17 cellular contexts compared by ENCODE assay signal in the genomic region with DNA sequence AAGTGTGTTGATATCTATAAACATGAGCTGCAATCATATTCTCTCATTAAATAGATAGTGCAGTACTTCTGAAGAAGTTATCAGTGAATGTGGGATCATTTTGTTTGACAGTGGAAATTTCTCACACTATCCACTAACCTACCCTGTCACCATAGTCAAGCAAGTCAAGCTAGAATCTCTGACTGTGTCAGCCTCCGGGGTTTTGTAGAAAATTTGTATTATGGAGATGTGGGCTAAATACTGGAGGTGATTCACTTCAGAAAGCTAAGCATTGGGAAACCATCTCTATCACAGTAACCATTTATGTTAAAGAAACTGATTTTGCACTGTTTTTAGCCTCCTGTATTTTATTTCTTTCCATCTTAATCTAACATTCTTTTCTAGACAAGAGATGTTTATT.
A peak's percentile ranks its signal among the peaks of the same experiment; 100 is the strongest.
DNase-seq lines count a peak whose midpoint lies in the region; ATAC-seq, FAIRE-seq and TF ChIP-seq lines count a peak whose summit lies in the region.
"Had no signal": no experiment of that assay in that cellular context is flagged by ENCODE, and none has a peak within 500 bp of the region (broad histone marks: within the 10 kb centered on the region; RNA-seq: fewer than 3 reads in every experiment).

No MANE protein-coding gene starts in this region.

- DNase-seq in DMS79 treated with DMSO at 0.1 percent for 48 hours (lab: John Stamatoyannopoulos, UW) (peak; percentile 51), DMS79 (lab: John Stamatoyannopoulos, UW) (no peak), astrocyte (ENCODE audit: low read depth) (peak; percentile 38), fibroblast of lung (ENCODE audit: low read depth in 2 of 2) (peak in 1 of 2 donors; percentile 41), left lung (no peak), NCI-H69 (lab: John Stamatoyannopoulos, UW) (no peak)
- DNase-seq in activated T-cell treated with anti-CD3 and anti-CD28 coated beads, Interleukin-2, amount 50 U/mL, for 72 hours: no peak
- DNase-seq: 8988T; CD4-positive, alpha-beta memory T cell; DND-41; EL had no signal

- intact Hi-C loops in left lung (cut with DNase I): no loop called here

- ATAC-seq in left lung: no peak
- ATAC-seq in stimulated activated memory B cell treated with anti-CD40 and anti-IgM and Interleukin-4, amounts not matched to agents 10 μg/mL and 1 μg/mL and 100 μg/mL, for 72 hours: no peak
- no peak for ATAC-seq in activated T-cell treated with anti-CD3 and anti-CD28 coated beads, Interleukin-2, amount 50 U/mL, for 72 hours (replicated peaks in 1 of 2)
- ATAC-seq: GM12878, HepG2 had no signal

- H3K9ac ChIP-seq in astrocyte (ENCODE audit: low read length) (no peak overlapping the region), fibroblast of lung (ENCODE audit: insufficient read depth, low read length) (no peak overlapping the region)
- H3K9ac ChIP-seq: BLaER1 had no signal

- H3K4me3 ChIP-seq in astrocyte (ENCODE audit: insufficient read depth, low read depth, low read length): no peak overlapping the region
- H3K4me3 ChIP-seq in fibroblast of lung (replicated peaks in 1 of 4; ENCODE audit: control extremely low read depth in 1 of 4, insufficient read depth in 1 of 4, low read depth in 3 of 4, low read length in 4 of 4): no peak overlapping the region
- H3K4me3 ChIP-seq in left lung: no peak overlapping the region
- H3K4me3 ChIP-seq: BLaER1, GM12878, HAP-1 had no signal

- H3K27ac Mint-ChIP-seq in astrocyte (ENCODE audit: unreplicated experiment): no peak overlapping the region
- no peak overlapping the region for H3K27ac Mint-ChIP-seq in stimulated activated memory B cell treated with anti-CD40 and anti-IgM and Interleukin-4, amounts not matched to agents 10 μg/mL and 1 μg/mL and 100 μg/mL, for 72 hours
- no peak overlapping the region for H3K27ac Mint-ChIP-seq in activated T-cell treated with anti-CD3 and anti-CD28 coated beads, Interleukin-2, amount 50 U/mL, for 72 hours
- H3K27ac Mint-ChIP-seq: CD4-positive, alpha-beta memory T cell had no signal

- no peaks in the 10 kb centered on the region for H3K79me2 ChIP-seq in astrocyte (ENCODE audit: insufficient read depth, low read length)
- H3K79me2 ChIP-seq in fibroblast of lung (ENCODE audit: control insufficient read depth, insufficient read depth, low read length): no peaks in the 10 kb centered on the region

- no peak for FAIRE-seq in astrocyte (lab: Jason Lieb, UNC)
- FAIRE-seq: GM12878, HepG2 had no signal

- H3K27ac ChIP-seq in astrocyte (ENCODE audit: low read depth, low read length) (no peak overlapping the region), fibroblast of lung (ENCODE audit: insufficient read depth, low read length) (no peak overlapping the region), left lung (no peak overlapping the region)
- H3K27ac ChIP-seq: BLaER1 had no signal

- H2AFZ ChIP-seq in astrocyte (ENCODE audit: low read depth, low read length) (no peak overlapping the region), fibroblast of lung (ENCODE audit: low read length) (peak overlapping the region; percentile 14)

- TF ChIP-seq CTCF in astrocyte (IDR thresholded peaks at IDR 0.05; ENCODE audit: insufficient read depth, low read depth, low read length) (no peak), fibroblast of lung (conservative IDR thresholded peaks at IDR 0.05 in 1 of 2, IDR thresholded peaks at IDR 0.05 in 1 of 2; ENCODE audit: low read depth in 1 of 2, low read length in 2 of 2) (no peak), left lung (IDR thresholded peaks at IDR 0.05) (no peak)

- H3K4me1 ChIP-seq in astrocyte (ENCODE audit: insufficient read depth, low read length) (no peaks in the 10 kb centered on the region), fibroblast of lung (ENCODE audit: control insufficient read depth, extremely low read depth, insufficient read depth, low read length) (no peaks in the 10 kb centered on the region), left lung (no peaks in the 10 kb centered on the region)
- H3K4me1 ChIP-seq: BLaER1 had no signal

- H3K4me1 Mint-ChIP-seq in astrocyte (ENCODE audit: low read depth, unreplicated experiment): peaks cover 3% of the 10 kb centered on the region
- peaks cover 7% of the 10 kb centered on the region for H3K4me1 Mint-ChIP-seq in stimulated activated memory B cell treated with anti-CD40 and anti-IgM and Interleukin-4, amounts not matched to agents 10 μg/mL and 1 μg/mL and 100 μg/mL, for 72 hours
- no peaks in the 10 kb centered on the region for H3K4me1 Mint-ChIP-seq in activated T-cell treated with anti-CD3 and anti-CD28 coated beads, Interleukin-2, amount 50 U/mL, for 72 hours (ENCODE audit: low read depth)
- H3K4me1 Mint-ChIP-seq: CD14-positive monocyte; CD4-positive, alpha-beta memory T cell had no signal

- H3K4me2 ChIP-seq in astrocyte (ENCODE audit: low read length) (no peak overlapping the region), fibroblast of lung (ENCODE audit: extremely low read depth, insufficient read depth, low read length) (no peak overlapping the region)
- H3K4me2 ChIP-seq: BLaER1 had no signal

- peaks cover 7% of the 10 kb centered on the region for H3K9me3 Mint-ChIP-seq in astrocyte (ENCODE audit: unreplicated experiment)
- no peaks in the 10 kb centered on the region for H3K9me3 Mint-ChIP-seq in stimulated activated memory B cell treated with anti-CD40 and anti-IgM and Interleukin-4, amounts not matched to agents 10 μg/mL and 1 μg/mL and 100 μg/mL, for 72 hours
- peaks cover 2% of the 10 kb centered on the region in 2 donors for H3K9me3 Mint-ChIP-seq in activated T-cell treated with anti-CD3 and anti-CD28 coated beads, Interleukin-2, amount 50 U/mL, for 72 hours

- H3K27me3 ChIP-seq in astrocyte (ENCODE audit: insufficient read depth, low read length): no peaks in the 10 kb centered on the region
- no peaks in the 10 kb centered on the region for H3K27me3 ChIP-seq in fibroblast of lung (ENCODE audit: control insufficient read depth, insufficient read depth, low read length)
- no peaks in the 10 kb centered on the region for H3K27me3 ChIP-seq in left lung
- H3K27me3 ChIP-seq: BLaER1 had no signal

- H3K9me3 ChIP-seq in astrocyte (ENCODE audit: insufficient read depth, low read depth, low read length): no peaks in the 10 kb centered on the region
- H3K9me3 ChIP-seq in fibroblast of lung (ENCODE audit: control insufficient read depth, insufficient read depth, low read depth, low read length): no peaks in the 10 kb centered on the region
- H3K9me3 ChIP-seq in left lung: no peaks in the 10 kb centered on the region
- H3K9me3 ChIP-seq: BLaER1, HAP-1 had no signal

- no peaks in the 10 kb centered on the region for H3K36me3 Mint-ChIP-seq in astrocyte (ENCODE audit: low read depth, unreplicated experiment)
- H3K36me3 Mint-ChIP-seq in stimulated activated memory B cell treated with anti-CD40 and anti-IgM and Interleukin-4, amounts not matched to agents 10 μg/mL and 1 μg/mL and 100 μg/mL, for 72 hours: peaks cover 13% of the 10 kb centered on the region
- H3K36me3 Mint-ChIP-seq in activated T-cell treated with anti-CD3 and anti-CD28 coated beads, Interleukin-2, amount 50 U/mL, for 72 hours (ENCODE audit: insufficient read depth in 2 of 2): no peaks in the 10 kb centered on the region
- H3K36me3 Mint-ChIP-seq: CD14-positive monocyte; CD4-positive, alpha-beta memory T cell had no signal

- no peaks in the 10 kb centered on the region for H3K27me3 Mint-ChIP-seq in astrocyte (ENCODE audit: low read depth, unreplicated experiment)
- H3K27me3 Mint-ChIP-seq in stimulated activated memory B cell treated with anti-CD40 and anti-IgM and Interleukin-4, amounts not matched to agents 10 μg/mL and 1 μg/mL and 100 μg/mL, for 72 hours: no peaks in the 10 kb centered on the region
- H3K27me3 Mint-ChIP-seq in activated T-cell treated with anti-CD3 and anti-CD28 coated beads, Interleukin-2, amount 50 U/mL, for 72 hours (ENCODE audit: low read depth): no peaks in the 10 kb centered on the region
- H3K27me3 Mint-ChIP-seq: CD4-positive, alpha-beta memory T cell had no signal

- no peak overlapping the region for H3K4me3 Mint-ChIP-seq in astrocyte (ENCODE audit: unreplicated experiment)
- no peak overlapping the region for H3K4me3 Mint-ChIP-seq in stimulated activated memory B cell treated with anti-CD40 and anti-IgM and Interleukin-4, amounts not matched to agents 10 μg/mL and 1 μg/mL and 100 μg/mL, for 72 hours
- no peak overlapping the region for H3K4me3 Mint-ChIP-seq in activated T-cell treated with anti-CD3 and anti-CD28 coated beads, Interleukin-2, amount 50 U/mL, for 72 hours
- H3K4me3 Mint-ChIP-seq: CD14-positive monocyte; CD4-positive, alpha-beta memory T cell had no signal

- H3K36me3 ChIP-seq in astrocyte (ENCODE audit: insufficient read depth, low read length): no peaks in the 10 kb centered on the region
- H3K36me3 ChIP-seq in fibroblast of lung (ENCODE audit: control insufficient read depth, insufficient read depth, low read length): no peaks in the 10 kb centered on the region
- H3K36me3 ChIP-seq in left lung: no peaks in the 10 kb centered on the region
- H3K36me3 ChIP-seq: BLaER1, HAP-1 had no signal

- no peaks in the 10 kb centered on the region for H4K20me1 ChIP-seq in astrocyte (ENCODE audit: insufficient read depth, low read length)
- H4K20me1 ChIP-seq in fibroblast of lung (ENCODE audit: control insufficient read depth, extremely low read depth, insufficient read depth, low read length): no peaks in the 10 kb centered on the region
- H4K20me1 ChIP-seq: BLaER1 had no signal

Comparison
In these comparisons a context has a peak if more than half of its experiments do, and no peak if none do; other contexts are left out.
1. DNase-seq: peak in DMS79 treated with DMSO at 0.1 percent for 48 hours (single experiment) and astrocyte (single experiment); none in DMS79 (single experiment), left lung (0 of 2), NCI-H69 (single experiment) and activated T-cell treated with anti-CD3 and anti-CD28 coated beads, Interleukin-2, amount 50 U/mL, for 72 hours (0 of 2).